In genomic region chr15:71962537-71962936, GRCh38 we compare ENCODE assay signal across 15 cellular contexts.
A peak's percentile ranks its signal among the peaks of the same experiment; 100 is the strongest.
DNase-seq lines count a peak whose midpoint lies in the region; ATAC-seq and TF ChIP-seq lines count a peak whose summit lies in the region.
"Had no signal": no experiment of that assay in that cellular context is flagged by ENCODE, and none has a peak within 500 bp of the region (broad histone marks: within the 10 kb centered on the region; RNA-seq: fewer than 3 reads in every experiment).

No MANE protein-coding gene starts in this region.

- ATAC-seq in GM21528 (IDR thresholded peaks at IDR 0.05; ENCODE audit: low FRiP score, unreplicated experiment), result no peak
- ATAC-seq: HCT116 had no signal

- CTCF ChIA-PET in PC-9 (lab: Charles Lee), result no interaction called here

- DNase-seq in cardiac muscle cell (ENCODE audit: low read depth in 1 of 2, low spot score in 1 of 2) (no peak), cardiac septum (ENCODE audit: low spot score) (no peak), HuH-7 (ENCODE audit: low spot score) (peak; percentile 12), PC-9 (peak in 1 of 2 experiments; percentile 39), renal cortical epithelial cell (ENCODE audit: low read depth) (peak; percentile 8), NCI-H1417 treated with DMSO at 0.1 percent for 48 hours (lab: John Stamatoyannopoulos, UW) (no peak)
- no peak for DNase-seq in activated effector memory CD4-positive, alpha-beta T cell treated with Interleukin-2 at 50 U/mL for 16 hours
- DNase-seq: DMS53, NCI-H1436 treated with DMSO at 0.1 percent for 48 hours, NCI-H446 treated with DMSO at 0.1 percent for 48 hours, NCI-H774, Peyer's patch had no signal

- POLR2A ChIA-PET in PC-9 (lab: Charles Lee; ENCODE audit: unreplicated experiment), result no interaction called here

- H3K27ac ChIP-seq in cardiac muscle cell, result peak overlapping the region; percentile 56
- H3K27ac ChIP-seq in PC-9, result peak overlapping the region; percentile 9; the same call in 1 of the 2 replicates
- H3K27ac ChIP-seq: C4-2B had no signal

- intact Hi-C loops in cardiac septum (cut with DNase I), result no loop called here
- intact Hi-C loops in PC-9 (cut with micrococcal nuclease; ENCODE audit: unreplicated experiment), result no loop called here

- no peaks in the 10 kb centered on the region for H3K79me2 ChIP-seq in PC-9 (ENCODE audit: low read depth)

- H3K9me3 ChIP-seq in cardiac muscle cell (ENCODE audit: low read depth), result no peaks in the 10 kb centered on the region
- H3K9me3 ChIP-seq in PC-9 (ENCODE audit: insufficient read depth, low read depth), result no peaks in the 10 kb centered on the region
- H3K9me3 ChIP-seq: Peyer's patch had no signal

- no peak overlapping the region for H3K4me3 ChIP-seq in cardiac muscle cell
- H3K4me3 ChIP-seq in PC-9, result no peak overlapping the region
- H3K4me3 ChIP-seq: Peyer's patch had no signal

- no peaks in the 10 kb centered on the region for H4K20me1 ChIP-seq in PC-9 (ENCODE audit: insufficient read depth)

- H3K4me1 ChIP-seq in cardiac muscle cell (ENCODE audit: low read depth) (no peaks in the 10 kb centered on the region), PC-9 (replicated peaks; ENCODE audit: insufficient read depth) (peaks cover 12% of the 10 kb centered on the region)
- H3K4me1 ChIP-seq: Peyer's patch had no signal

- peak overlapping the region; percentile 27 for H3K4me2 ChIP-seq in PC-9

- no peaks in the 10 kb centered on the region for H3K9me2 ChIP-seq in PC-9 (ENCODE audit: insufficient read depth)

- H3K27me3 ChIP-seq in cardiac muscle cell, result no peaks in the 10 kb centered on the region
- H3K27me3 ChIP-seq in PC-9 (ENCODE audit: insufficient read depth, low read depth), result no peaks in the 10 kb centered on the region
- H3K27me3 ChIP-seq: Peyer's patch had no signal

- BruUV-seq in PC-9 (replicated peaks; lab: Mats Ljungman, UMichigan), result no TSS peak

- H3F3A ChIP-seq in PC-9 (ENCODE audit: insufficient read depth, low read depth), result no peaks in the 10 kb centered on the region

- TF ChIP-seq CTCF in cardiac muscle cell (IDR thresholded peaks at IDR 0.05; ENCODE audit: low read depth, low read length) (no peak), PC-9 (conservative IDR thresholded peaks at IDR 0.05) (no peak)

- no peak overlapping the region for H2AFZ ChIP-seq in PC-9

- H3K36me3 ChIP-seq in cardiac muscle cell (peaks cover 10% of the 10 kb centered on the region), PC-9 (ENCODE audit: low read depth) (no peaks in the 10 kb centered on the region)

Comparison
In these comparisons a context has a peak if more than half of its experiments do, and no peak if none do; other contexts are left out.
1. DNase-seq: peak in HuH-7 (single experiment) and renal cortical epithelial cell (single experiment); none in cardiac muscle cell (0 of 2), cardiac septum (single experiment), NCI-H1417 treated with DMSO at 0.1 percent for 48 hours (single experiment) and activated effector memory CD4-positive, alpha-beta T cell treated with Interleukin-2 at 50 U/mL for 16 hours (single experiment).